Comparison of ENCODE assay signal across 2 cellular contexts in genomic region chr1:153072806-153073726, GRCh38.
TF ChIP-seq lines count a peak whose summit lies in the region.

No MANE protein-coding gene starts in this region.

TF ChIP-seq in GM23338, 12 proteins besides CTCF, POLR2A, EP300 and RAD21:
- TF ChIP-seq ZNF331 (CRISPR knock-in tag; IDR thresholded peaks at IDR 0.05; ENCODE audit: low read depth): no peak

TF ChIP-seq in H1, 55 proteins besides CTCF, POLR2A, EP300 and RAD21:
- TF ChIP-seq SAP30 (IDR thresholded peaks at IDR 0.05; ENCODE audit: insufficient read depth, insufficient replicate concordance, low read length) (no peak), MAFK (IDR thresholded peaks at IDR 0.05; ENCODE audit: low read depth, low read length) (no peak), TAF1 (IDR thresholded peaks at IDR 0.05; ENCODE audit: low read depth, low read length) (no peak), KDM4A (IDR thresholded peaks at IDR 0.05; ENCODE audit: low read depth, low read length, severe bottlenecking) (no peak), RXRA (IDR thresholded peaks at IDR 0.05; ENCODE audit: insufficient read depth, low read depth, low read length) (no peak), SP1 (IDR thresholded peaks at IDR 0.05; ENCODE audit: low read depth, low read length) (no peak), NRF1 (IDR thresholded peaks at IDR 0.05; ENCODE audit: low read depth, low read length) (no peak)
- TF ChIP-seq, protein P1, sequence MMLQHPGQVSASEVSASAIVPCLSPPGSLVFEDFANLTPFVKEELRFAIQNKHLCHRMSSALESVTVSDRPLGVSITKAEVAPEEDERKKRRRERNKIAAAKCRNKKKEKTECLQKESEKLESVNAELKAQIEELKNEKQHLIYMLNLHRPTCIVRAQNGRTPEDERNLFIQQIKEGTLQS (IDR thresholded peaks at IDR 0.05; ENCODE audit: insufficient read depth, low read depth, low read length): no peak
